Comparison of ENCODE assay signal across 24 cellular contexts in the genomic region with DNA sequence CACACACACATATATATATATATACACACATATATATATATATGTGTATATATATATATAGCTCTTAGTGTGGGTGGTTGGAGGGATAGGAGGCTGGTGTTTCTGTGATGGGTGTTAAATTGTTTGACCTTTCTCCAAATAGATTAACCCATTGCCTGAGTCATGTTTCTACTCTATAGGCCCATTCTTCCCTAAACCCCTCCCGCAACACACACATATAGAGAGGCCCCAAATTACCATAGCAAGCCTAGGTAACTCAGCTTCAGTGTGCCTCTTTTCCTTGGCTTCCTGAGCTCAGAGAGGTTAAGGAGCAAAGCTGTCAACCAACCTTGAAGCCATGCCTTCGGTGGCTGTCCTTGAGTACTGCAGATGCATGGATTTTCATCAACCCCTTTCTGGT.
"Had no signal": no experiment of that assay in that cellular context is flagged by ENCODE, and none has a peak within 500 bp of the region (broad histone marks: within the 10 kb centered on the region; RNA-seq: fewer than 3 reads in every experiment).

No MANE protein-coding gene starts in this region.

- H3K4me3 ChIP-seq: MG63, PC-9, Peyer's patch, SJCRH30 had no signal

- DNase-seq: IMR-90; Karpas-422; KG1; MG63; NCI-H1092 treated with DMSO at 0.1 percent for 48 hours; NCI-H1436; NCI-H187; NCI-H2029; NCI-H2081 treated with DMSO at 0.1 percent for 48 hours; NCI-H2171; NCI-H226; NCI-H446; NCI-H510A; NCI-H524 treated with DMSO at 0.1 percent for 48 hours; NCI-H69; NCI-H774; NK-92 treated with Interleukin-12 subunit alpha and Interleukin-12 subunit beta, amount 100 ng/mL, for 24 hours; PC-9; Peyer's patch; SHP77 treated with DMSO at 0.1 percent for 48 hours; SJCRH30 had no signal

- ATAC-seq: HepG2, Right ventricle myocardium inferior, SK-N-SH treated with all-trans-retinoic acid at 6 μM for 48 hours had no signal

- H3K27ac ChIP-seq: PC-9, Peyer's patch, SJCRH30 had no signal

- H3K4me1 ChIP-seq: Peyer's patch, SJCRH30 had no signal

- H3K27me3 ChIP-seq: MG63, Peyer's patch, SJCRH30 had no signal

- H3K4me2 ChIP-seq: PC-9 had no signal

- FAIRE-seq: HepG2 had no signal

- H2AFZ ChIP-seq: PC-9 had no signal

- H3K36me3 ChIP-seq: MG63, Peyer's patch, SJCRH30 had no signal

- H3K9me3 ChIP-seq: Peyer's patch, SJCRH30 had no signal
